In the genomic region with DNA sequence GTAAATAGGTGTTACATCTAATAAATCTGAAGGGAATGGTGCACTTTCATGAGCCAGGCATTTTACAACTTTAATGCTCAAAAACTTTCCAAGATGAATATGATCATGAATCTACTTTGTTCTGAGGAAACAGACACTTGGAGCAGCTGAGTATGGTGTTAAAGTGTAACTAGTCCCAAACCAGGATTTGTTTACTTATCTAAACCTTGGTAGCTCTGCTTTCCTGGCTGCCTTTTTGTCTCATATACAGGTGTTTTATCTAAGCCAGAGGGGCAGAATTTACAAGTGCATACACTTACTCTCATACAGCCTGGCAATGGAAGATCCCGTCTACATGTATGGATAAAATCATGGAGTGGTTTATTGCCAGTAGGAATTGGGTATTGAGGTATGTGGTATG, we compare ENCODE assay signal across 21 cellular contexts.
DNase-seq lines count a peak whose midpoint lies in the region; ATAC-seq, FAIRE-seq and TF ChIP-seq lines count a peak whose summit lies in the region.
"Had no signal": no experiment of that assay in that cellular context is flagged by ENCODE, and none has a peak within 500 bp of the region (broad histone marks: within the 10 kb centered on the region; RNA-seq: fewer than 3 reads in every experiment).

No MANE protein-coding gene starts in this region.

- H3K27ac ChIP-seq in A549, result no peak overlapping the region
- peak overlapping the region; percentile 50 for H3K27ac ChIP-seq in GM23338 (ENCODE audit: low read depth)
- peak overlapping the region; percentile 4 for H3K27ac ChIP-seq in mesenchymal stem cell (ENCODE audit: low read length, poor library complexity, severe bottlenecking)
- H3K27ac ChIP-seq: BLaER1, C4-2B had no signal

- no peak overlapping the region for H2BK12ac ChIP-seq in mesenchymal stem cell (ENCODE audit: low read length in 2 of 2)

- no peak overlapping the region for H3K4me3 Mint-ChIP-seq in GM23338
- H3K4me3 Mint-ChIP-seq: B cell; CD4-positive, alpha-beta T cell; CD8-positive, alpha-beta memory T cell had no signal

- H3K18ac ChIP-seq in mesenchymal stem cell (ENCODE audit: low read depth in 1 of 2, low read length in 2 of 2), result no peak overlapping the region

- 0 out of 2 replicates have a peak, but pooled peaks cover 3% of the 10 kb centered on the region for H4K20me1 ChIP-seq in GM23338 (replicated peaks; ENCODE audit: insufficient read depth)
- H4K20me1 ChIP-seq: BLaER1 had no signal

- H3K4me3 ChIP-seq in A549 (no peak overlapping the region), GM23338 (no peak overlapping the region), mesenchymal stem cell (ENCODE audit: insufficient read depth in 1 of 2, low read depth in 1 of 2, low read length in 2 of 2) (no peak overlapping the region)
- H3K4me3 ChIP-seq: BLaER1, HAP-1 had no signal

- peak overlapping the region; percentile 31 for H2AK5ac ChIP-seq in mesenchymal stem cell (ENCODE audit: low read length, severe bottlenecking)

- ATAC-seq in A549, result no peak
- ATAC-seq in GM23338, result no peak
- ATAC-seq in left lobe of liver, result peak; percentile 89

- H3K27me3 ChIP-seq in GM23338 (ENCODE audit: insufficient read depth), result no peaks in the 10 kb centered on the region
- H3K27me3 ChIP-seq in mesenchymal stem cell (ENCODE audit: control insufficient read depth in 1 of 2, insufficient read depth in 1 of 2, low read length in 2 of 2), result no peaks in the 10 kb centered on the region
- H3K27me3 ChIP-seq: BLaER1 had no signal

- H4K91ac ChIP-seq in mesenchymal stem cell (ENCODE audit: low read length), result no peak overlapping the region

- H3K4me1 ChIP-seq in A549 (0 out of 3 replicates have a peak, but pooled peaks cover 7% of the 10 kb centered on the region), GM23338 (ENCODE audit: insufficient read depth) (peaks cover 37% of the 10 kb centered on the region), mesenchymal stem cell (ENCODE audit: control insufficient read depth, insufficient read depth, low read depth, low read length) (peaks cover 2% of the 10 kb centered on the region)
- H3K4me1 ChIP-seq: BLaER1 had no signal

- H3K4me2 ChIP-seq in A549, result peak overlapping the region; percentile 34; the same call in 1 of the 3 replicates
- no peak overlapping the region for H3K4me2 ChIP-seq in GM23338
- no peak overlapping the region for H3K4me2 ChIP-seq in mesenchymal stem cell (ENCODE audit: low read length, poor library complexity, severe bottlenecking)
- H3K4me2 ChIP-seq: BLaER1 had no signal

- H3K79me2 ChIP-seq in GM23338 (replicated peaks; ENCODE audit: insufficient read depth), result peaks cover 76% of the 10 kb centered on the region

- H2BK120ac ChIP-seq in mesenchymal stem cell (ENCODE audit: low read depth, low read length), result no peak overlapping the region

- no peak for TF ChIP-seq EP300 in A549 (IDR thresholded peaks at IDR 0.05)

- H3K9me3 ChIP-seq in A549 (no peaks in the 10 kb centered on the region), mesenchymal stem cell (ENCODE audit: control insufficient read depth, low read length) (no peaks in the 10 kb centered on the region)
- H3K9me3 ChIP-seq: BLaER1, HAP-1 had no signal

- no peaks in the 10 kb centered on the region for H3F3A ChIP-seq in GM23338 (replicated peaks; ENCODE audit: low read depth)

- no peak overlapping the region for H3K14ac ChIP-seq in mesenchymal stem cell (ENCODE audit: low read length in 2 of 2)

- peaks cover 12% of the 10 kb centered on the region; the same call in 1 of the 3 replicates for H3K36me3 Mint-ChIP-seq in GM23338 (ENCODE audit: low read depth)

- peaks cover 58% of the 10 kb centered on the region for H3K4me1 Mint-ChIP-seq in GM23338
- H3K4me1 Mint-ChIP-seq: B cell; CD8-positive, alpha-beta memory T cell had no signal

- no peaks in the 10 kb centered on the region for H3K9me2 ChIP-seq in GM23338 (ENCODE audit: insufficient read depth)

- H3K9me3 Mint-ChIP-seq in GM23338, result no peaks in the 10 kb centered on the region
- H3K9me3 Mint-ChIP-seq: CD4-positive, alpha-beta T cell had no signal

- no peak overlapping the region for H2BK5ac ChIP-seq in mesenchymal stem cell (ENCODE audit: low read depth, low read length, poor library complexity, severe bottlenecking)

- H3K36me3 ChIP-seq in GM23338 (ENCODE audit: insufficient read depth) (no peaks in the 10 kb centered on the region), mesenchymal stem cell (ENCODE audit: control insufficient read depth in 1 of 2, insufficient read depth in 2 of 2, low read depth in 1 of 2, low read length in 2 of 2) (no peaks in the 10 kb centered on the region)
- H3K36me3 ChIP-seq: BLaER1, HAP-1 had no signal

- TF ChIP-seq POLR2A in A549 (IDR thresholded peaks at IDR 0.05; ENCODE audit: low read length), result no peak

- POLR2A ChIA-PET in A549 (lab: Yijun Ruan, JAX), result no interaction called here

- peaks cover 9% of the 10 kb centered on the region for H3K27me3 Mint-ChIP-seq in GM23338 (ENCODE audit: insufficient read depth, low read depth, poor library complexity)
- H3K27me3 Mint-ChIP-seq: B cell; CD4-positive, alpha-beta T cell had no signal

- no peak overlapping the region for H4K8ac ChIP-seq in mesenchymal stem cell (ENCODE audit: low read length)

- H3K27ac Mint-ChIP-seq in GM23338, result no peak overlapping the region
- H3K27ac Mint-ChIP-seq: B cell; CD4-positive, alpha-beta T cell; CD8-positive, alpha-beta memory T cell had no signal

- 75% methylated on average over 1 of the region's 1 CpG for WGBS in A549 (ENCODE audit: missing lambda C conversion rate)
- 88% methylated on average over 1 of the region's 1 CpG for WGBS in mesenchymal stem cell

- no peak overlapping the region for H3K4ac ChIP-seq in mesenchymal stem cell (ENCODE audit: low read depth in 1 of 2, low read length in 2 of 2)

- no peak overlapping the region for H3K23ac ChIP-seq in mesenchymal stem cell (ENCODE audit: low read length in 2 of 2)

- DNase-seq in A549 (ENCODE audit: low read depth in 1 of 2, low spot score in 1 of 2) (no peak), GM23338 (ENCODE audit: low spot score) (no peak), left lobe of liver (ENCODE audit: low spot score) (no peak), mesenchymal stem cell (no peak), HCEC 1CT (no peak), hypothalamus (lab: John Stamatoyannopoulos, UW) (no peak), NCI-H526 treated with DMSO at 0.1 percent for 48 hours (lab: John Stamatoyannopoulos, UW) (no peak)
- DNase-seq: CD4-positive, alpha-beta T cell; CD8-positive, alpha-beta memory T cell; DMS 273 treated with DMSO at 0.1 percent for 48 hours; DND-41; GOT3 had no signal

- no peak overlapping the region for H2BK15ac ChIP-seq in mesenchymal stem cell (ENCODE audit: low read depth, poor library complexity, severe bottlenecking)

- TF ChIP-seq RAD21 in A549 (conservative IDR thresholded peaks at IDR 0.05 in 1 of 2, IDR thresholded peaks at IDR 0.05 in 1 of 2), result no peak

- TF ChIP-seq CTCF in A549 (IDR thresholded peaks at IDR 0.05), result no peak
- no peak for TF ChIP-seq CTCF in GM23338 (conservative IDR thresholded peaks at IDR 0.05; ENCODE audit: low read depth in 2 of 2)

- CTCF ChIA-PET in A549 (lab: Yijun Ruan, JAX), result interaction anchor here (0.6 to 1.4 kb wide), 3 partner anchors 13 to 180 kb away, joined by 3 read pairs; no protein-coding TSS in a partner anchor

- H2AFZ ChIP-seq in GM23338 (no peak overlapping the region), mesenchymal stem cell (ENCODE audit: low read depth, low read length) (no peak overlapping the region)

- H3K9ac ChIP-seq in mesenchymal stem cell (ENCODE audit: low read length), result no peak overlapping the region
- H3K9ac ChIP-seq: BLaER1 had no signal

- no peaks in the 10 kb centered on the region for H3K79me1 ChIP-seq in mesenchymal stem cell (replicated peaks; ENCODE audit: low read length, poor library complexity, severe bottlenecking)

- FAIRE-seq in A549 (lab: Jason Lieb, UNC), result no peak
- FAIRE-seq: D721Med, G401.6, GM12892, GM19239, H54 had no signal

TF ChIP-seq in A549, 52 proteins besides CTCF, POLR2A, EP300 and RAD21:
- no peak for TF ChIP-seq PHF8 (IDR thresholded peaks at IDR 0.05; ENCODE audit: borderline replicate concordance, low read depth)

TF ChIP-seq in GM23338, 12 proteins besides CTCF, POLR2A, EP300 and RAD21 (continues in another document):
- TF ChIP-seq ZNF114 (CRISPR knock-in tag; IDR thresholded peaks at IDR 0.05), result no peak

Comparison
In these comparisons a context has a peak if more than half of its experiments do, and no peak if none do; other contexts are left out.
1. H3K27ac ChIP-seq: peak in GM23338 (single experiment) and mesenchymal stem cell (single experiment); none in A549 (0 of 2).